ENCODE assay signal across 20 cellular contexts in the genomic region with DNA sequence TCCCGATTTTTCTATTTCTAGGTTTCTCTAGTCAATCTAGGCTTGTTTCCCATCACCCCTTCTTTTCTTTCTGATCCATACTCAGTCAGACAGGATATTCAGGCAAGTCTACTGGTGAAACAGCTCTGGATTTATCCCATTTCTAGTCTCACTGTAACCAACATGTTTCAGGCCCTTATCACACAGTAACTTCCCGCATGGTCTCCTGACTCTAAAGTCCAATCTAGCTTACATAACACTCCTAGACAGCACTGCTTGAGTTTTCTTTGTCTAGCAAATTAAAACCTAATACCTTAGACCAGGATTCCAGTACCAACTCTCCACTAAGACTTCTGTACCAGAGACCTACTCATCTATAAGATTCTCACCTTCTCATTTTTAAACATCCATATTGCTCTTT. TPM values are rescaled to one million over a fixed set of nuclear protein-coding genes. Genes with fewer than 3 reads are reported as not detected.
"Had no signal": no experiment of that assay in that cellular context is flagged by ENCODE, and none has a peak within 500 bp of the region (broad histone marks: within the 10 kb centered on the region; RNA-seq: fewer than 3 reads in every experiment).

No MANE protein-coding gene starts in this region.

RNA-seq across cellular contexts. Expression of gene FOXD4L6, which starts 13.4 kb away (rescaled TPM):
- total RNA-seq: hepatocyte; kidney; kidney epithelial cell; left colon; left lobe of liver; left ventricle myocardium inferior; left ventricle myocardium superior; lower leg skin; lower lobe of right lung; lung microvascular endothelial cell; mesenteric fat pad; mesothelial cell of epicardium; mononuclear cell; mucosa of descending colon; mucosa of gallbladder; naive thymus-derived CD4-positive, alpha-beta T cell had no signal
- polyA plus RNA-seq: hepatocyte; immature natural killer cell; keratinocyte; liver; mammary epithelial cell; naive thymus-derived CD4-positive, alpha-beta T cell had no signal
